ENCODE assay signal across 8 cellular contexts in genomic region chr4:145868637-145869409, GRCh38.
DNase-seq lines count a peak whose midpoint lies in the region; ATAC-seq, FAIRE-seq and TF ChIP-seq lines count a peak whose summit lies in the region.

No MANE protein-coding gene starts in this region.

- no peaks in the 10 kb centered on the region for H4K20me1 ChIP-seq in HepG2 (ENCODE audit: insufficient read depth, low read length)

- no peak overlapping the region for H2AFZ ChIP-seq in HepG2 (ENCODE audit: low read length)

- CTCF ChIA-PET in HepG2 (lab: Yijun Ruan, JAX; ENCODE audit: low intra/inter-chr PET ratio, low total read pairs), result no interaction called here

- H3K9me3 ChIP-seq in HepG2 (ENCODE audit: low read length) (no peaks in the 10 kb centered on the region), ascending aorta (no peaks in the 10 kb centered on the region)

- H3K4me1 ChIP-seq in HepG2 (ENCODE audit: insufficient read depth, low read length) (no peaks in the 10 kb centered on the region), ascending aorta (no peaks in the 10 kb centered on the region)

- H3K4me2 ChIP-seq in HepG2 (ENCODE audit: low read depth, low read length), result no peak overlapping the region

- H3K4me3 ChIP-seq in fibroblast of pulmonary artery (replicated peaks; ENCODE audit: low read depth, low read length) (no peak overlapping the region), HepG2 (replicated peaks in 1 of 3; ENCODE audit: insufficient read depth in 1 of 3, low read depth in 2 of 3, low read length in 3 of 3) (no peak overlapping the region), ascending aorta (no peak overlapping the region)

- H3K36me3 ChIP-seq in HepG2 (replicated peaks in 1 of 2; ENCODE audit: control insufficient read depth in 1 of 2, insufficient read depth in 2 of 2, low read length in 2 of 2) (peaks cover 0 to 5% of the 10 kb centered on the region in 2 experiments; a peak in 4 of 5 replicates), ascending aorta (no peaks in the 10 kb centered on the region)

- no peak overlapping the region for H3K9ac ChIP-seq in HepG2 (ENCODE audit: insufficient read depth, low read depth, low read length)

- TF ChIP-seq EP300 in HepG2 (IDR thresholded peaks at IDR 0.05; ENCODE audit: low read depth in 2 of 2, low read length in 2 of 2) (no peak), HepG2 (CRISPR knock-in tag; IDR thresholded peaks at IDR 0.05; ENCODE audit: borderline replicate concordance) (no peak)

- no peak for TF ChIP-seq POLR2A in HepG2 (IDR thresholded peaks at IDR 0.05; ENCODE audit: insufficient read depth in 1 of 2, low read depth in 2 of 2, low read length in 2 of 2)

- DNase-seq in GM13976 (ENCODE audit: low spot score) (no peak), fibroblast of pulmonary artery (ENCODE audit: low read depth) (no peak), midbrain (lab: John Stamatoyannopoulos, UW) (no peak), HepG2 (ENCODE audit: low spot score) (no peak), COLO829 (ENCODE audit: low spot score) (no peak), ascending aorta (ENCODE audit: low spot score in 2 of 2) (no peak)

- H3K79me2 ChIP-seq in HepG2 (ENCODE audit: insufficient read depth, low read length), result no peaks in the 10 kb centered on the region

- in situ Hi-C loops in GM13976 (cut with MboI; ENCODE audit: low sequenced_read_pairs, unreplicated experiment), result no loop called here
- in situ Hi-C loops in HepG2 (cut with HindIII; ENCODE audit: extremely low pct_ligation_motif_present, low pct_unique_long_range_greater_than_20kb), result no loop called here

- peak; percentile 10 for TF ChIP-seq CTCF in GM13976 (IDR thresholded peaks at IDR 0.05; ENCODE audit: borderline replicate concordance, control extremely low read depth, extremely low read depth, insufficient read depth, missing control alignments)
- peak; percentile 21 for TF ChIP-seq CTCF in fibroblast of pulmonary artery (IDR thresholded peaks at IDR 0.05; ENCODE audit: low read length, missing control alignments)
- TF ChIP-seq CTCF in HepG2 (CRISPR knock-in tag; IDR thresholded peaks at IDR 0.05), result no peak
- no peak for TF ChIP-seq CTCF in ascending aorta (IDR thresholded peaks at IDR 0.05)

- no peak for FAIRE-seq in HepG2 (lab: Jason Lieb, UNC)

- peak; percentile 59 for ATAC-seq in GM21515 (IDR thresholded peaks at IDR 0.05; ENCODE audit: unreplicated experiment)
- peak; percentile 73 for ATAC-seq in HG03432 (IDR thresholded peaks at IDR 0.05; ENCODE audit: unreplicated experiment)
- ATAC-seq in HepG2, result no peak

- H3K27me3 ChIP-seq in HepG2 (ENCODE audit: control insufficient read depth in 1 of 2, insufficient read depth in 2 of 2, low read length in 2 of 2), result no peaks in the 10 kb centered on the region
- no peaks in the 10 kb centered on the region for H3K27me3 ChIP-seq in ascending aorta

- no peak for TF ChIP-seq RAD21 in HepG2 (CRISPR knock-in tag; IDR thresholded peaks at IDR 0.05)

- H3K27ac ChIP-seq in HepG2 (ENCODE audit: extremely low read length, insufficient read depth, low read length) (no peak overlapping the region), ascending aorta (no peak overlapping the region)

- no TSS peak for BruUV-seq in HepG2 (replicated peaks; lab: Mats Ljungman, UMichigan)

- WGBS in HepG2 (ENCODE audit: low lambda C conversion rate), result 97% methylated on average over 1 of the region's 1 CpG

- intact Hi-C loops in HepG2 (cut with micrococcal nuclease; ENCODE audit: unreplicated experiment), result no loop called here
- intact Hi-C loops in ascending aorta (cut with DNase I), result no loop called here

- POLR2A ChIA-PET in HepG2 (lab: Yijun Ruan, JAX), result no interaction called here

TF ChIP-seq in HepG2, 621 proteins besides CTCF, POLR2A, EP300 and RAD21 (continues in another document):
- TF ChIP-seq FOXK2 (IDR thresholded peaks at IDR 0.05) (no peak), ZNF550 (CRISPR knock-in tag; IDR thresholded peaks at IDR 0.05; ENCODE audit: borderline replicate concordance) (no peak), HNF1B (CRISPR knock-in tag; IDR thresholded peaks at IDR 0.05) (no peak), ZNF83 (CRISPR knock-in tag; IDR thresholded peaks at IDR 0.05; ENCODE audit: borderline replicate concordance) (no peak), ZNF430 (CRISPR knock-in tag; IDR thresholded peaks at IDR 0.05) (no peak), ZNF24 (IDR thresholded peaks at IDR 0.05) (no peak), ZNF12 (CRISPR knock-in tag; IDR thresholded peaks at IDR 0.05) (no peak), CBX5 (CRISPR knock-in tag; IDR thresholded peaks at IDR 0.05; ENCODE audit: borderline replicate concordance) (no peak), STAT6 (CRISPR knock-in tag; IDR thresholded peaks at IDR 0.05; ENCODE audit: borderline replicate concordance) (no peak), NR2F6 (IDR thresholded peaks at IDR 0.05) (no peak), NR2F6 (CRISPR knock-in tag; IDR thresholded peaks at IDR 0.05) (no peak), NCOR1 (IDR thresholded peaks at IDR 0.05; ENCODE audit: borderline replicate concordance, low read length) (no peak)
- TF ChIP-seq, protein P1, sequence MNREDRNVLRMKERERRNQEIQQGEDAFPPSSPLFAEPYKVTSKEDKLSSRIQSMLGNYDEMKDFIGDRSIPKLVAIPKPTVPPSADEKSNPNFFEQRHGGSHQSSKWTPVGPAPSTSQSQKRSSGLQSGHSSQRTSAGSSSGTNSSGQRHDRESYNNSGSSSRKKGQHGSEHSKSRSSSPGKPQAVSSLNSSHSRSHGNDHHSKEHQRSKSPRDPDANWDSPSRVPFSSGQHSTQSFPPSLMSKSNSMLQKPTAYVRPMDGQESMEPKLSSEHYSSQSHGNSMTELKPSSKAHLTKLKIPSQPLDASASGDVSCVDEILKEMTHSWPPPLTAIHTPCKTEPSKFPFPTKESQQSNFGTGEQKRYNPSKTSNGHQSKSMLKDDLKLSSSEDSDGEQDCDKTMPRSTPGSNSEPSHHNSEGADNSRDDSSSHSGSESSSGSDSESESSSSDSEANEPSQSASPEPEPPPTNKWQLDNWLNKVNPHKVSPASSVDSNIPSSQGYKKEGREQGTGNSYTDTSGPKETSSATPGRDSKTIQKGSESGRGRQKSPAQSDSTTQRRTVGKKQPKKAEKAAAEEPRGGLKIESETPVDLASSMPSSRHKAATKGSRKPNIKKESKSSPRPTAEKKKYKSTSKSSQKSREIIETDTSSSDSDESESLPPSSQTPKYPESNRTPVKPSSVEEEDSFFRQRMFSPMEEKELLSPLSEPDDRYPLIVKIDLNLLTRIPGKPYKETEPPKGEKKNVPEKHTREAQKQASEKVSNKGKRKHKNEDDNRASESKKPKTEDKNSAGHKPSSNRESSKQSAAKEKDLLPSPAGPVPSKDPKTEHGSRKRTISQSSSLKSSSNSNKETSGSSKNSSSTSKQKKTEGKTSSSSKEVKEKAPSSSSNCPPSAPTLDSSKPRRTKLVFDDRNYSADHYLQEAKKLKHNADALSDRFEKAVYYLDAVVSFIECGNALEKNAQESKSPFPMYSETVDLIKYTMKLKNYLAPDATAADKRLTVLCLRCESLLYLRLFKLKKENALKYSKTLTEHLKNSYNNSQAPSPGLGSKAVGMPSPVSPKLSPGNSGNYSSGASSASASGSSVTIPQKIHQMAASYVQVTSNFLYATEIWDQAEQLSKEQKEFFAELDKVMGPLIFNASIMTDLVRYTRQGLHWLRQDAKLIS (CRISPR knock-in tag; IDR thresholded peaks at IDR 0.05), result no peak
- TF ChIP-seq, protein P2, sequence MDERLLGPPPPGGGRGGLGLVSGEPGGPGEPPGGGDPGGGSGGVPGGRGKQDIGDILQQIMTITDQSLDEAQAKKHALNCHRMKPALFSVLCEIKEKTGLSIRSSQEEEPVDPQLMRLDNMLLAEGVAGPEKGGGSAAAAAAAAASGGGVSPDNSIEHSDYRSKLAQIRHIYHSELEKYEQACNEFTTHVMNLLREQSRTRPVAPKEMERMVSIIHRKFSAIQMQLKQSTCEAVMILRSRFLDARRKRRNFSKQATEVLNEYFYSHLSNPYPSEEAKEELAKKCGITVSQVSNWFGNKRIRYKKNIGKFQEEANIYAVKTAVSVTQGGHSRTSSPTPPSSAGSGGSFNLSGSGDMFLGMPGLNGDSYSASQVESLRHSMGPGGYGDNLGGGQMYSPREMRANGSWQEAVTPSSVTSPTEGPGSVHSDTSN (CRISPR knock-in tag; IDR thresholded peaks at IDR 0.05), result no peak

Comparison
In these comparisons a context has a peak if more than half of its experiments do, and no peak if none do; other contexts are left out.
1. CTCF ChIP-seq: peak in GM13976 (single experiment) and fibroblast of pulmonary artery (single experiment); none in HepG2 (single experiment) and ascending aorta (0 of 3).